16 cellular contexts compared by ENCODE assay signal in the genomic region with DNA sequence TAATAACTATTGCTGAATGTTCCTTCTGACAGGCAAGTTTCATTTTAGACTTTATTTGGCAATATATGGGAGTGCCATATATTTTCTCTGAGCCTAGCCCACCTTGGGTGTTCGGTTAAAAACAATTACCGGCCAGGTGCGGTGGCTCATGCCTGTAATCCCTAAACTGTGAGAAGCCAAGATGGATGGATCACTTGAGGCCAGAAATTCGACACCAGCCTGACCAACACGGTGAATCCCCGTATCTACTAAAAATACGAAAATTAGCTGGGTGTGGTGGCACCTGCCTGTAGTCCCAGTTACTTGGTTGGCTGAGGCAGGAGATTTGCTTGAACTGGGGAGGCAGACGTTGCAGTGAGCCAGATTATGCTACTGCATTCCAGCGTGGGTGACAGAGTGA. TPM values are rescaled to one million over a fixed set of nuclear protein-coding genes. Genes with fewer than 3 reads are reported as not detected.
DNase-seq lines count a peak whose midpoint lies in the region; ATAC-seq and TF ChIP-seq lines count a peak whose summit lies in the region.
"Had no signal": no experiment of that assay in that cellular context is flagged by ENCODE, and none has a peak within 500 bp of the region (broad histone marks: within the 10 kb centered on the region; RNA-seq: fewer than 3 reads in every experiment).

No MANE protein-coding gene starts in this region.

- no peak overlapping the region for H3K27ac Mint-ChIP-seq in WTC11
- H3K27ac Mint-ChIP-seq in endothelial cell (ENCODE audit: unreplicated experiment), result no peak overlapping the region

- TF ChIP-seq EP300 in upper lobe of left lung (IDR thresholded peaks at IDR 0.05), result no peak

- H3K27me3 Mint-ChIP-seq in WTC11 (ENCODE audit: low read depth) (peaks cover 24% of the 10 kb centered on the region), endothelial cell (ENCODE audit: unreplicated experiment) (no peaks in the 10 kb centered on the region)
- H3K27me3 Mint-ChIP-seq: CD8-positive, alpha-beta memory T cell had no signal

- H3K36me3 ChIP-seq in upper lobe of left lung, result no peaks in the 10 kb centered on the region
- H3K36me3 ChIP-seq: BLaER1 had no signal

- TF ChIP-seq CTCF in WTC11 (IDR thresholded peaks at IDR 0.05), result no peak
- no peak for TF ChIP-seq CTCF in endothelial cell (IDR thresholded peaks at IDR 0.05; ENCODE audit: unreplicated experiment)
- no peak for TF ChIP-seq CTCF in upper lobe of left lung (IDR thresholded peaks at IDR 0.05)

- POLR2A ChIA-PET in WTC11 (lab: Charles Lee), result no interaction called here

- H3K27me3 ChIP-seq in upper lobe of left lung, result no peaks in the 10 kb centered on the region
- H3K27me3 ChIP-seq: BLaER1 had no signal

- H3K4me3 Mint-ChIP-seq in WTC11 (no peak overlapping the region), endothelial cell (ENCODE audit: unreplicated experiment) (no peak overlapping the region)
- H3K4me3 Mint-ChIP-seq: CD8-positive, alpha-beta memory T cell had no signal

- H3K9me3 Mint-ChIP-seq in WTC11 (peaks cover 3% of the 10 kb centered on the region), endothelial cell (ENCODE audit: unreplicated experiment) (no peaks in the 10 kb centered on the region)

- H3K4me3 ChIP-seq in upper lobe of left lung, result no peak overlapping the region
- H3K4me3 ChIP-seq: BLaER1 had no signal

- H3K4me1 Mint-ChIP-seq in WTC11 (peaks cover 11% of the 10 kb centered on the region), endothelial cell (ENCODE audit: unreplicated experiment) (no peaks in the 10 kb centered on the region)

- no peak overlapping the region for H3K27ac ChIP-seq in upper lobe of left lung
- H3K27ac ChIP-seq: BLaER1 had no signal

- DNase-seq in NCI-H748 (lab: John Stamatoyannopoulos, UW; ENCODE audit: unreplicated experiment), result peak; percentile 83
- DNase-seq in NCI-H748 treated with DMSO at 0.1 percent for 48 hours (lab: John Stamatoyannopoulos, UW), result no peak
- peak; percentile 2 for DNase-seq in NCI-H526 treated with DMSO at 0.1 percent for 48 hours (lab: John Stamatoyannopoulos, UW)
- no peak for DNase-seq in WTC11 (ENCODE audit: low spot score)
- DNase-seq in endothelial cell (ENCODE audit: low spot score), result no peak
- no peak for DNase-seq in occipital lobe (lab: John Stamatoyannopoulos, UW)
- no peak for DNase-seq in upper lobe of left lung
- DNase-seq in DMS79 (lab: John Stamatoyannopoulos, UW), result no peak
- DNase-seq: 8988T; AML-193; CD8-positive, alpha-beta memory T cell; DMS79 treated with DMSO at 0.1 percent for 48 hours; EL; GDM1; H7 had no signal

- ATAC-seq in WTC11 (peak; percentile 60), upper lobe of left lung (ENCODE audit: low FRiP score in 2 of 2) (no peak)

- TF ChIP-seq POLR2A in upper lobe of left lung (IDR thresholded peaks at IDR 0.05), result no peak

- H3K4me1 ChIP-seq in upper lobe of left lung, result no peaks in the 10 kb centered on the region
- H3K4me1 ChIP-seq: BLaER1 had no signal

- CTCF ChIA-PET in WTC11 (lab: Charles Lee), result interaction anchor here (1.1 kb wide), 1 partner anchor 149 kb away, joined by 3 read pairs; no protein-coding TSS in a partner anchor

- H3K9me3 ChIP-seq in upper lobe of left lung, result no peaks in the 10 kb centered on the region
- H3K9me3 ChIP-seq: BLaER1 had no signal

- WGBS in upper lobe of left lung, 2 donors, result 63 to 70% methylated on average over 9 of the region's 9 CpGs

- H3K36me3 Mint-ChIP-seq in WTC11, result peaks cover 3% of the 10 kb centered on the region
- no peaks in the 10 kb centered on the region for H3K36me3 Mint-ChIP-seq in endothelial cell (ENCODE audit: low read depth, unreplicated experiment)

TF ChIP-seq in WTC11, 78 proteins besides CTCF, POLR2A, EP300 and RAD21 (continues in another document):
- TF ChIP-seq ZNF416 (CRISPR knock-in tag; IDR thresholded peaks at IDR 0.05), result no peak
- no peak for TF ChIP-seq CREB1 (CRISPR knock-in tag; IDR thresholded peaks at IDR 0.05)
- no peak for TF ChIP-seq FOXK1 (CRISPR knock-in tag; IDR thresholded peaks at IDR 0.05)
- TF ChIP-seq, protein P1, sequence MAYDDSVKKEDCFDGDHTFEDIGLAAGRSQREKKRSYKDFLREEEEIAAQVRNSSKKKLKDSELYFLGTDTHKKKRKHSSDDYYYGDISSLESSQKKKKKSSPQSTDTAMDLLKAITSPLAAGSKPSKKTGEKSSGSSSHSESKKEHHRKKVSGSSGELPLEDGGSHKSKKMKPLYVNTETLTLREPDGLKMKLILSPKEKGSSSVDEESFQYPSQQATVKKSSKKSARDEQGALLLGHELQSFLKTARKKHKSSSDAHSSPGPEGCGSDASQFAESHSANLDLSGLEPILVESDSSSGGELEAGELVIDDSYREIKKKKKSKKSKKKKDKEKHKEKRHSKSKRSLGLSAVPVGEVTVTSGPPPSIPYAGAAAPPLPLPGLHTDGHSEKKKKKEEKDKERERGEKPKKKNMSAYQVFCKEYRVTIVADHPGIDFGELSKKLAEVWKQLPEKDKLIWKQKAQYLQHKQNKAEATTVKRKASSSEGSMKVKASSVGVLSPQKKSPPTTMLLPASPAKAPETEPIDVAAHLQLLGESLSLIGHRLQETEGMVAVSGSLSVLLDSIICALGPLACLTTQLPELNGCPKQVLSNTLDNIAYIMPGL (CRISPR knock-in tag; IDR thresholded peaks at IDR 0.05), result no peak
- no peak for TF ChIP-seq ZNF317 (CRISPR knock-in tag; IDR thresholded peaks at IDR 0.05; ENCODE audit: borderline replicate concordance, low read depth)
- TF ChIP-seq TCF7 (CRISPR knock-in tag; IDR thresholded peaks at IDR 0.05; ENCODE audit: low read depth), result no peak
- TF ChIP-seq EMX1 (CRISPR knock-in tag; IDR thresholded peaks at IDR 0.05), result no peak
- no peak for TF ChIP-seq TP53 (CRISPR knock-in tag; IDR thresholded peaks at IDR 0.05)
- TF ChIP-seq, protein P2, sequence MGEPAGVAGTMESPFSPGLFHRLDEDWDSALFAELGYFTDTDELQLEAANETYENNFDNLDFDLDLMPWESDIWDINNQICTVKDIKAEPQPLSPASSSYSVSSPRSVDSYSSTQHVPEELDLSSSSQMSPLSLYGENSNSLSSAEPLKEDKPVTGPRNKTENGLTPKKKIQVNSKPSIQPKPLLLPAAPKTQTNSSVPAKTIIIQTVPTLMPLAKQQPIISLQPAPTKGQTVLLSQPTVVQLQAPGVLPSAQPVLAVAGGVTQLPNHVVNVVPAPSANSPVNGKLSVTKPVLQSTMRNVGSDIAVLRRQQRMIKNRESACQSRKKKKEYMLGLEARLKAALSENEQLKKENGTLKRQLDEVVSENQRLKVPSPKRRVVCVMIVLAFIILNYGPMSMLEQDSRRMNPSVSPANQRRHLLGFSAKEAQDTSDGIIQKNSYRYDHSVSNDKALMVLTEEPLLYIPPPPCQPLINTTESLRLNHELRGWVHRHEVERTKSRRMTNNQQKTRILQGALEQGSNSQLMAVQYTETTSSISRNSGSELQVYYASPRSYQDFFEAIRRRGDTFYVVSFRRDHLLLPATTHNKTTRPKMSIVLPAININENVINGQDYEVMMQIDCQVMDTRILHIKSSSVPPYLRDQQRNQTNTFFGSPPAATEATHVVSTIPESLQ (CRISPR knock-in tag; IDR thresholded peaks at IDR 0.05), result no peak
- TF ChIP-seq, protein P3, sequence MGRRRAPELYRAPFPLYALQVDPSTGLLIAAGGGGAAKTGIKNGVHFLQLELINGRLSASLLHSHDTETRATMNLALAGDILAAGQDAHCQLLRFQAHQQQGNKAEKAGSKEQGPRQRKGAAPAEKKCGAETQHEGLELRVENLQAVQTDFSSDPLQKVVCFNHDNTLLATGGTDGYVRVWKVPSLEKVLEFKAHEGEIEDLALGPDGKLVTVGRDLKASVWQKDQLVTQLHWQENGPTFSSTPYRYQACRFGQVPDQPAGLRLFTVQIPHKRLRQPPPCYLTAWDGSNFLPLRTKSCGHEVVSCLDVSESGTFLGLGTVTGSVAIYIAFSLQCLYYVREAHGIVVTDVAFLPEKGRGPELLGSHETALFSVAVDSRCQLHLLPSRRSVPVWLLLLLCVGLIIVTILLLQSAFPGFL (CRISPR knock-in tag; IDR thresholded peaks at IDR 0.05; ENCODE audit: borderline replicate concordance), result no peak
- TF ChIP-seq, protein P4, sequence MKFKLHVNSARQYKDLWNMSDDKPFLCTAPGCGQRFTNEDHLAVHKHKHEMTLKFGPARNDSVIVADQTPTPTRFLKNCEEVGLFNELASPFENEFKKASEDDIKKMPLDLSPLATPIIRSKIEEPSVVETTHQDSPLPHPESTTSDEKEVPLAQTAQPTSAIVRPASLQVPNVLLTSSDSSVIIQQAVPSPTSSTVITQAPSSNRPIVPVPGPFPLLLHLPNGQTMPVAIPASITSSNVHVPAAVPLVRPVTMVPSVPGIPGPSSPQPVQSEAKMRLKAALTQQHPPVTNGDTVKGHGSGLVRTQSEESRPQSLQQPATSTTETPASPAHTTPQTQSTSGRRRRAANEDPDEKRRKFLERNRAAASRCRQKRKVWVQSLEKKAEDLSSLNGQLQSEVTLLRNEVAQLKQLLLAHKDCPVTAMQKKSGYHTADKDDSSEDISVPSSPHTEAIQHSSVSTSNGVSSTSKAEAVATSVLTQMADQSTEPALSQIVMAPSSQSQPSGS (CRISPR knock-in tag; IDR thresholded peaks at IDR 0.05; ENCODE audit: borderline replicate concordance, low read depth), result no peak
- TF ChIP-seq IRF2 (CRISPR knock-in tag; IDR thresholded peaks at IDR 0.05; ENCODE audit: borderline replicate concordance, low read depth), result no peak
- TF ChIP-seq NR3C1 (CRISPR knock-in tag; conservative IDR thresholded peaks at IDR 0.05; ENCODE audit: low read depth), result no peak
- TF ChIP-seq NR2C2 (CRISPR knock-in tag; IDR thresholded peaks at IDR 0.05), result no peak
- no peak for TF ChIP-seq MXD4 (CRISPR knock-in tag; IDR thresholded peaks at IDR 0.05; ENCODE audit: borderline replicate concordance)

RNA-seq across cellular contexts. Expression of a gene that starts 47.9 kb away (rescaled TPM):
- total RNA-seq in WTC11 (2021), result 0.09 to 0.11 TPM (median 0.09 TPM) in 3 replicates
- total RNA-seq in endothelial cell (ENCODE audit: unreplicated experiment), result not detected
- total RNA-seq in occipital lobe, result 0.16 TPM
- 10 to 100 TPM in 1 of 6 donors, 1 to 10 TPM in 5; 1.4 to 11.0 (median 5.6) TPM for total RNA-seq in upper lobe of left lung
- total RNA-seq: H7 had no signal

Comparison
In these comparisons a context has a peak if more than half of its experiments do, and no peak if none do; other contexts are left out.
1. DNase-seq: peak in NCI-H748 (single experiment) and NCI-H526 treated with DMSO at 0.1 percent for 48 hours (single experiment); none in NCI-H748 treated with DMSO at 0.1 percent for 48 hours (single experiment), WTC11 (single experiment), endothelial cell (single experiment), occipital lobe (single experiment), upper lobe of left lung (0 of 2) and DMS79 (single experiment).